ENCODE assay signal across 24 cellular contexts in the genomic region with DNA sequence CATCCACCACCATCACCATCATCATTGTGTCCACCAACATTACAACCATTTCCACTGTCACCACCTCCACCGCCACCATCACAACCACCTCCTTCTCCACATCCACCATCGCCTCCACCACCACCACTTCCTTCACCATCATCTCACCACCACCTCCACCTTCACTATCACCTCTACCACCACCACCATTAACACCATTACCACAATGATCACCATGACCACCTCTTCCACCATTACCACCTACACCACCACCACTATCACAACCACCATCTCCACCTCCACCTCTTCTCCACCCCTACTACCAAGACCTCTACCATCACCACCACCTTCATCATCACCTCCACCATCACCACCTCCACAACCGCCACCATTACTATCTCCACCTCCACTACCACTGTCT. TPM values are rescaled to one million over a fixed set of nuclear protein-coding genes. Genes with fewer than 3 reads are reported as not detected.
DNase-seq lines count a peak whose midpoint lies in the region; ATAC-seq, FAIRE-seq and TF ChIP-seq lines count a peak whose summit lies in the region.
"Had no signal": no experiment of that assay in that cellular context is flagged by ENCODE, and none has a peak within 500 bp of the region (broad histone marks: within the 10 kb centered on the region; RNA-seq: fewer than 3 reads in every experiment).

No MANE protein-coding gene starts in this region.

- H3K14ac ChIP-seq in H1 (ENCODE audit: insufficient read length) (no peak overlapping the region), trophoblast cell (ENCODE audit: low read length) (peak overlapping the region; percentile 29)

- no peak for ATAC-seq in activated CD8-positive, alpha-beta memory T cell treated with anti-CD3 and anti-CD28 coated beads, Interleukin-2, amount 10 ng/mL, durations not matched to agents 7 days and 5 days
- ATAC-seq in GM19452 (IDR thresholded peaks at IDR 0.05; ENCODE audit: unreplicated experiment) = no peak
- no peak for ATAC-seq in HG03097 (IDR thresholded peaks at IDR 0.05; ENCODE audit: low FRiP score, unreplicated experiment)
- ATAC-seq: activated T-cell treated with anti-CD3 and anti-CD28 coated beads, Interleukin-2, amount 50 U/mL, for 4 hours had no signal

- H3K4me2 ChIP-seq in H1 (ENCODE audit: insufficient read depth in 1 of 2, low read depth in 2 of 2, low read length in 2 of 2) (no peak overlapping the region), trophoblast cell (ENCODE audit: low read length) (no peak overlapping the region)

- H3K23ac ChIP-seq in H1 (ENCODE audit: insufficient read length) (no peak overlapping the region), trophoblast cell (ENCODE audit: low read length) (no peak overlapping the region)

- no peaks in the 10 kb centered on the region for H3K27me3 ChIP-seq in H1 (replicated peaks in 1 of 4; ENCODE audit: control insufficient read depth in 3 of 4, extremely low read depth in 1 of 4, insufficient read depth in 3 of 4, low read length in 3 of 4)
- no peaks in the 10 kb centered on the region for H3K27me3 ChIP-seq in trophoblast cell (ENCODE audit: insufficient read depth, low read length)
- H3K27me3 ChIP-seq: BE2C, sigmoid colon had no signal

- peak overlapping the region; percentile 12 for H3K4me3 Mint-ChIP-seq in activated CD8-positive, alpha-beta memory T cell treated with anti-CD3 and anti-CD28 coated beads, Interleukin-2, amount 10 ng/mL, durations not matched to agents 7 days and 5 days
- H3K4me3 Mint-ChIP-seq in activated T-helper 1 cell treated with anti-CD3 and anti-CD28 coated beads, Interleukin-12 subunit alpha, Interleukin-12 subunit beta, Interleukin-2, Interleukin-4 antibody, amounts not matched to agents 30 ng/mL and 10 ng/mL and 1 ng/mL, durations not matched to agents 14 hours and 24 hours and 36 hours = no peak overlapping the region
- H3K4me3 Mint-ChIP-seq: activated T-cell treated with anti-CD3 and anti-CD28 coated beads, Interleukin-2, amount 50 U/mL, for 4 hours had no signal

- H2AFZ ChIP-seq in H1 (ENCODE audit: low read length) (no peak overlapping the region), trophoblast cell (ENCODE audit: insufficient read depth, low read length, poor library complexity) (peak overlapping the region; percentile 1)

- H4K8ac ChIP-seq in H1 (ENCODE audit: extremely low read depth, insufficient read depth, low read length) (no peak overlapping the region), trophoblast cell (ENCODE audit: low read depth, low read length) (peak overlapping the region; percentile 18)

- H3K56ac ChIP-seq in H1 (replicated peaks; ENCODE audit: insufficient read length, low read depth, low read length) = peak overlapping the region; percentile 32

- intact Hi-C loops in activated T-helper 1 cell treated with anti-CD3 and anti-CD28 coated beads, Interleukin-12 subunit alpha, Interleukin-12 subunit beta, Interleukin-2, Interleukin-4 antibody, amounts not matched to agents 30 ng/mL and 10 ng/mL and 1 ng/mL, durations not matched to agents 14 hours and 24 hours and 36 hours (cut with micrococcal nuclease) = no loop called here

- peak overlapping the region; percentile 15 for H4K91ac ChIP-seq in H1 (replicated peaks; ENCODE audit: insufficient read length, low read length)
- peak overlapping the region; percentile 82 for H4K91ac ChIP-seq in trophoblast cell (ENCODE audit: low read depth, low read length)

- H3K9me3 ChIP-seq in H1 (ENCODE audit: insufficient read depth in 2 of 2, low read depth in 1 of 2, low read length in 1 of 2) = peaks cover 0 to 3% of the 10 kb centered on the region in 2 experiments; a peak in 1 of 4 replicates
- H3K9me3 ChIP-seq in trophoblast cell (ENCODE audit: insufficient read depth, low read depth, low read length) = peaks cover 6% of the 10 kb centered on the region
- H3K9me3 ChIP-seq: BE2C, sigmoid colon had no signal

- H3K18ac ChIP-seq in H1 (ENCODE audit: extremely low read depth, low read length) = no peak overlapping the region
- peak overlapping the region; percentile 51 for H3K18ac ChIP-seq in trophoblast cell (ENCODE audit: low read length)

- peak overlapping the region; percentile 32; the same call in 1 of the 2 replicates for H2BK20ac ChIP-seq in H1 (ENCODE audit: low read length)

- CTCF ChIA-PET in activated CD8-positive, alpha-beta memory T cell treated with anti-CD3 and anti-CD28 coated beads, Interleukin-2, amount 10 ng/mL, durations not matched to agents 7 days and 5 days (lab: Charles Lee) = no interaction called here
- CTCF ChIA-PET in H1 (lab: Charles Lee; ENCODE audit: partially characterized antibody) = interaction anchor here (0.6 to 24.3 kb wide), 4 partner anchors 9 to 85 kb away, joined by 3 to 523 read pairs (median 4); no protein-coding TSS in a partner anchor

- no peak for DNase-seq in activated CD8-positive, alpha-beta memory T cell treated with anti-CD3 and anti-CD28 coated beads, Interleukin-2, amount 10 ng/mL, durations not matched to agents 7 days and 5 days
- DNase-seq in activated CD8-positive, alpha-beta memory T cell treated with anti-CD3 and anti-CD28 coated beads for 24 hours = no peak
- DNase-seq in activated T-helper 1 cell treated with anti-CD3 and anti-CD28 coated beads, Interleukin-12 subunit alpha, Interleukin-12 subunit beta, Interleukin-2, Interleukin-4 antibody, amounts not matched to agents 30 ng/mL and 10 ng/mL and 1 ng/mL, durations not matched to agents 14 hours and 24 hours and 36 hours (ENCODE audit: low spot score) = no peak
- DNase-seq in H1 (ENCODE audit: low read depth in 1 of 2, low spot score in 2 of 2) (no peak), trophoblast cell (no peak), NCI-H446 treated with DMSO at 0.1 percent for 48 hours (lab: John Stamatoyannopoulos, UW) (no peak)
- DNase-seq: activated CD4-positive, alpha-beta T cell treated with anti-CD3 and anti-CD28 coated beads, Interleukin-2, amount 50 U/mL, for 48 hours; activated T-cell treated with anti-CD3 and anti-CD28 coated beads, Interleukin-2, amount 50 U/mL, for 4 hours; BE2C; cortex of kidney; NCI-H2171 treated with DMSO at 0.1 percent for 48 hours; NCI-H526; sigmoid colon; stimulated activated CD4-positive, alpha-beta T cell treated with anti-CD3 and anti-CD28 coated beads, Interleukin-15, amount 100 ng/mL, for 24 hours; stimulated activated CD8-positive, alpha-beta memory T cell treated with anti-CD3 and anti-CD28 coated beads, Interleukin-4, amount 100 ng/mL, for 48 hours had no signal

- H2BK15ac ChIP-seq in H1 (ENCODE audit: low read length) = no peak overlapping the region

- peak overlapping the region; percentile 74 for H3K27ac Mint-ChIP-seq in activated CD8-positive, alpha-beta memory T cell treated with anti-CD3 and anti-CD28 coated beads, Interleukin-2, amount 10 ng/mL, durations not matched to agents 7 days and 5 days
- peak overlapping the region; percentile 47 for H3K27ac Mint-ChIP-seq in activated T-helper 1 cell treated with anti-CD3 and anti-CD28 coated beads, Interleukin-12 subunit alpha, Interleukin-12 subunit beta, Interleukin-2, Interleukin-4 antibody, amounts not matched to agents 30 ng/mL and 10 ng/mL and 1 ng/mL, durations not matched to agents 14 hours and 24 hours and 36 hours

- H3K4me3 ChIP-seq in H1 (ENCODE audit: extremely low read depth in 1 of 4, insufficient read depth in 2 of 4, low read depth in 3 of 4, low read length in 4 of 4) = no peak overlapping the region
- peak overlapping the region; percentile 18 for H3K4me3 ChIP-seq in trophoblast cell (ENCODE audit: low read depth, low read length)
- H3K4me3 ChIP-seq: sigmoid colon had no signal

- TF ChIP-seq POLR2A in H1 (IDR thresholded peaks at IDR 0.05; ENCODE audit: control extremely low read depth in 1 of 2, low read depth in 2 of 2, low read length in 2 of 2) = no peak

- H2AK5ac ChIP-seq in H1 (ENCODE audit: low read depth, low read length) (0 out of 2 replicates have a peak overlapping the region, but pooled peaks have one; percentile 94), trophoblast cell (ENCODE audit: low read length) (peak overlapping the region; percentile 21)

- peaks cover 3% of the 10 kb centered on the region for H3K27me3 Mint-ChIP-seq in activated CD8-positive, alpha-beta memory T cell treated with anti-CD3 and anti-CD28 coated beads, Interleukin-2, amount 10 ng/mL, durations not matched to agents 7 days and 5 days
- H3K27me3 Mint-ChIP-seq in activated T-helper 1 cell treated with anti-CD3 and anti-CD28 coated beads, Interleukin-12 subunit alpha, Interleukin-12 subunit beta, Interleukin-2, Interleukin-4 antibody, amounts not matched to agents 30 ng/mL and 10 ng/mL and 1 ng/mL, durations not matched to agents 14 hours and 24 hours and 36 hours (ENCODE audit: insufficient read depth) = peaks cover 5% of the 10 kb centered on the region

- H2BK120ac ChIP-seq in H1 (replicated peaks; ENCODE audit: low read depth, low read length) (no peak overlapping the region), trophoblast cell (ENCODE audit: insufficient read depth, low read length, poor library complexity) (peak overlapping the region; percentile 31)

- H4K5ac ChIP-seq in H1 (ENCODE audit: insufficient read length, low read depth, low read length) = no peak overlapping the region

- no peak overlapping the region for H4K12ac ChIP-seq in trophoblast cell (ENCODE audit: low read depth, low read length)

- no peak for FAIRE-seq in H1 (lab: Jason Lieb, UNC)
- FAIRE-seq: bronchial epithelial cell, H54 had no signal

- no peaks in the 10 kb centered on the region for H3K79me1 ChIP-seq in H1 (ENCODE audit: low read depth, low read length)
- H3K79me1 ChIP-seq in trophoblast cell (ENCODE audit: low read length) = peaks cover 60% of the 10 kb centered on the region

- TF ChIP-seq CTCF in H1 (IDR thresholded peaks at IDR 0.05; ENCODE audit: control extremely low read depth in 1 of 3, insufficient read depth in 1 of 3, low read depth in 1 of 3, low read length in 3 of 3) = no peak

- no peak for TF ChIP-seq EP300 in H1 (IDR thresholded peaks at IDR 0.05; ENCODE audit: borderline replicate concordance in 1 of 2, low read depth in 2 of 2, low read length in 2 of 2)

- WGBS in H1 (ENCODE audit: extremely low coverage in 1 of 2, insufficient coverage in 1 of 2, insufficient read length in 1 of 2, insufficient replicate concordance in 2 of 2, low coverage in 1 of 2, low lambda C conversion rate in 2 of 2, missing lambda C conversion rate in 1 of 2), 2 experiments = 96% methylated on average over 3 of the region's 3 CpGs; no CpG with 5 or more reads in 1 of the 2 experiments
- no CpG with 5 or more reads among the region's 3 CpGs for WGBS in trophoblast cell (ENCODE audit: extremely low coverage, insufficient coverage, insufficient read length)

- H2BK5ac ChIP-seq in H1 (ENCODE audit: low read depth, low read length) (no peak overlapping the region), trophoblast cell (ENCODE audit: low read depth, low read length, poor library complexity) (peak overlapping the region; percentile 97)

- H3K9ac ChIP-seq in H1 (replicated peaks in 1 of 4; ENCODE audit: extremely low read depth in 1 of 4, low read depth in 3 of 4, low read length in 3 of 4) (no peak overlapping the region), trophoblast cell (ENCODE audit: low read length) (no peak overlapping the region)

- H3K4me1 ChIP-seq in H1 (replicated peaks in 1 of 4; ENCODE audit: control insufficient read depth in 3 of 4, insufficient read depth in 4 of 4, low read length in 3 of 4) (no peaks in the 10 kb centered on the region), trophoblast cell (ENCODE audit: control insufficient read depth in 1 of 2, insufficient read depth in 2 of 2, low read length in 2 of 2) (peaks cover 34 to 42% of the 10 kb centered on the region in 2 experiments)
- H3K4me1 ChIP-seq: sigmoid colon had no signal

- H3K23me2 ChIP-seq in H1 (ENCODE audit: low read depth, low read length) = peaks cover 14% of the 10 kb centered on the region; the same call in 1 of the 2 replicates

- POLR2A ChIA-PET in H1 (lab: Charles Lee; ENCODE audit: partially characterized antibody) = no interaction called here

- peaks cover 12% of the 10 kb centered on the region for H3K9me3 Mint-ChIP-seq in activated CD8-positive, alpha-beta memory T cell treated with anti-CD3 and anti-CD28 coated beads, Interleukin-2, amount 10 ng/mL, durations not matched to agents 7 days and 5 days (ENCODE audit: low read depth)
- peaks cover 15% of the 10 kb centered on the region for H3K9me3 Mint-ChIP-seq in activated T-helper 1 cell treated with anti-CD3 and anti-CD28 coated beads, Interleukin-12 subunit alpha, Interleukin-12 subunit beta, Interleukin-2, Interleukin-4 antibody, amounts not matched to agents 30 ng/mL and 10 ng/mL and 1 ng/mL, durations not matched to agents 14 hours and 24 hours and 36 hours

- H2BK12ac ChIP-seq in H1 (ENCODE audit: low read depth, low read length) = 0 out of 2 replicates have a peak overlapping the region, but pooled peaks have one; percentile 27
- peak overlapping the region; percentile 38 for H2BK12ac ChIP-seq in trophoblast cell (ENCODE audit: low read length)

- H3K4ac ChIP-seq in H1 (replicated peaks; ENCODE audit: insufficient read length, low read depth, low read length) (no peak overlapping the region), trophoblast cell (ENCODE audit: low read depth, low read length) (peak overlapping the region; percentile 12)

- H3K36me3 Mint-ChIP-seq in activated CD8-positive, alpha-beta memory T cell treated with anti-CD3 and anti-CD28 coated beads, Interleukin-2, amount 10 ng/mL, durations not matched to agents 7 days and 5 days = peaks cover 3% of the 10 kb centered on the region
- H3K36me3 Mint-ChIP-seq in activated T-helper 1 cell treated with anti-CD3 and anti-CD28 coated beads, Interleukin-12 subunit alpha, Interleukin-12 subunit beta, Interleukin-2, Interleukin-4 antibody, amounts not matched to agents 30 ng/mL and 10 ng/mL and 1 ng/mL, durations not matched to agents 14 hours and 24 hours and 36 hours (ENCODE audit: low read depth) = peaks cover 9% of the 10 kb centered on the region

- H3K79me2 ChIP-seq in H1 (ENCODE audit: control insufficient read depth in 1 of 2, insufficient read depth in 2 of 2, low read length in 2 of 2) (no peaks in the 10 kb centered on the region), trophoblast cell (ENCODE audit: control insufficient read depth, insufficient read depth, low read length, poor library complexity) (peaks cover 19% of the 10 kb centered on the region)

- peaks cover 17% of the 10 kb centered on the region for H3K4me1 Mint-ChIP-seq in activated CD8-positive, alpha-beta memory T cell treated with anti-CD3 and anti-CD28 coated beads, Interleukin-2, amount 10 ng/mL, durations not matched to agents 7 days and 5 days
- peaks cover 30% of the 10 kb centered on the region for H3K4me1 Mint-ChIP-seq in activated T-helper 1 cell treated with anti-CD3 and anti-CD28 coated beads, Interleukin-12 subunit alpha, Interleukin-12 subunit beta, Interleukin-2, Interleukin-4 antibody, amounts not matched to agents 30 ng/mL and 10 ng/mL and 1 ng/mL, durations not matched to agents 14 hours and 24 hours and 36 hours (ENCODE audit: low read depth)

- H3K27ac ChIP-seq in H1 (ENCODE audit: low read depth, low read length) = no peak overlapping the region
- peak overlapping the region; percentile 57 for H3K27ac ChIP-seq in trophoblast cell (ENCODE audit: low read depth, low read length)
- H3K27ac ChIP-seq: sigmoid colon had no signal

- peaks cover 0 to 6% of the 10 kb centered on the region in 2 experiments for H4K20me1 ChIP-seq in H1 (replicated peaks in 1 of 2; ENCODE audit: control insufficient read depth in 1 of 2, insufficient read depth in 2 of 2, low read length in 2 of 2)

- TF ChIP-seq RAD21 in H1 (IDR thresholded peaks at IDR 0.05 in 1 of 2, conservative IDR thresholded peaks at IDR 0.05 in 1 of 2; ENCODE audit: low read depth in 2 of 2, low read length in 2 of 2) = no peak

- H3K36me3 ChIP-seq in H1 (ENCODE audit: control insufficient read depth in 2 of 4, insufficient read depth in 4 of 4, low read length in 3 of 4) (no peaks in the 10 kb centered on the region), trophoblast cell (ENCODE audit: control insufficient read depth in 1 of 2, insufficient read depth in 2 of 2, low read length in 2 of 2) (no peaks in the 10 kb centered on the region)
- H3K36me3 ChIP-seq: BE2C, sigmoid colon had no signal

RNA-seq across cellular contexts. Expression of a gene that starts 16.4 kb away (rescaled TPM):
- 10 to 100 TPM; 64.2 to 86.9 TPM for total RNA-seq in activated CD8-positive, alpha-beta memory T cell treated with anti-CD3 and anti-CD28 coated beads, Interleukin-2, amount 10 ng/mL, durations not matched to agents 7 days and 5 days
- total RNA-seq in activated T-helper 1 cell treated with anti-CD3 and anti-CD28 coated beads, Interleukin-12 subunit alpha, Interleukin-12 subunit beta, Interleukin-2, Interleukin-4 antibody, amounts not matched to agents 30 ng/mL and 10 ng/mL and 1 ng/mL, durations not matched to agents 14 hours and 24 hours and 36 hours = 73.8 and 74.9 TPM in 2 replicates
- total RNA-seq in H1 (2021; fragmentation: NEBNext Ultra II Directional; extraction: Animal tissue kit (Norgen Biotek cat#: 25700)) = 78.1 and 82.3 TPM in 2 replicates
- polyA plus RNA-seq in H1 (2011; rRNA removed) = 54.5 and 72.1 TPM in 2 replicates
- polyA plus RNA-seq in H1 (2011; cell fraction: cytosol; rRNA removed) = 78.1 TPM
- 62.2 TPM for polyA plus RNA-seq in H1 (2011; cell fraction: nucleus; rRNA removed)
- polyA plus RNA-seq in H1 (2012, experiment 1 of 2) = 90.4 to 92.7 TPM (median 91.1 TPM) in 4 replicates
- polyA plus RNA-seq in H1 (2012, experiment 2 of 2) = 48.9 TPM
- 70.5 TPM for polyA plus RNA-seq in H1 (2013, experiment 1 of 2)
- polyA plus RNA-seq in H1 (2013, experiment 2 of 2) = 70.7 TPM
- polyA minus RNA-seq in H1 (2011; rRNA and poly(A)+ RNA removed) = 43.8 and 59.1 TPM in 2 replicates
- 19.7 TPM for polyA minus RNA-seq in H1 (2011; cell fraction: cytosol; rRNA and poly(A)+ RNA removed)
- 42.0 TPM for polyA minus RNA-seq in H1 (2011; cell fraction: nucleus; rRNA and poly(A)+ RNA removed)
- polyA plus RNA-seq in trophoblast cell (2013) = 154 and 158 TPM in 2 replicates

RNA-seq across cellular contexts. Expression of a gene that starts 17.8 kb away (rescaled TPM):
- 10 to 100 TPM; 81.2 to 99.7 TPM for total RNA-seq in activated CD8-positive, alpha-beta memory T cell treated with anti-CD3 and anti-CD28 coated beads, Interleukin-2, amount 10 ng/mL, durations not matched to agents 7 days and 5 days
- 83.3 and 96.4 TPM in 2 replicates for total RNA-seq in activated T-helper 1 cell treated with anti-CD3 and anti-CD28 coated beads, Interleukin-12 subunit alpha, Interleukin-12 subunit beta, Interleukin-2, Interleukin-4 antibody, amounts not matched to agents 30 ng/mL and 10 ng/mL and 1 ng/mL, durations not matched to agents 14 hours and 24 hours and 36 hours
- total RNA-seq in H1 (2021; fragmentation: NEBNext Ultra II Directional; extraction: Animal tissue kit (Norgen Biotek cat#: 25700)) = 89.6 and 103 TPM in 2 replicates
- polyA plus RNA-seq in H1 (2011; rRNA removed) = 16.0 and 21.4 TPM in 2 replicates
- polyA plus RNA-seq in H1 (2011; cell fraction: cytosol; rRNA removed) = 38.1 TPM
- 57.9 TPM for polyA plus RNA-seq in H1 (2011; cell fraction: nucleus; rRNA removed)
- polyA plus RNA-seq in H1 (2012, experiment 1 of 2) = 66.9 to 81.1 TPM (median 74.1 TPM) in 4 replicates
- 10.3 TPM for polyA plus RNA-seq in H1 (2012, experiment 2 of 2)
- polyA plus RNA-seq in H1 (2013, experiment 1 of 2) = 46.8 TPM
- 41.7 TPM for polyA plus RNA-seq in H1 (2013, experiment 2 of 2)
- polyA minus RNA-seq in H1 (2011; rRNA and poly(A)+ RNA removed) = 53.9 and 54.8 TPM in 2 replicates
- 43.7 TPM for polyA minus RNA-seq in H1 (2011; cell fraction: cytosol; rRNA and poly(A)+ RNA removed)
- 142 TPM for polyA minus RNA-seq in H1 (2011; cell fraction: nucleus; rRNA and poly(A)+ RNA removed)
- polyA plus RNA-seq in trophoblast cell (2013) = 32.5 and 34.0 TPM in 2 replicates

RNA-seq across cellular contexts. Expression of a gene that starts 19.1 kb away (rescaled TPM):
- under 1 TPM; 0.16 to 0.20 TPM for total RNA-seq in activated CD8-positive, alpha-beta memory T cell treated with anti-CD3 and anti-CD28 coated beads, Interleukin-2, amount 10 ng/mL, durations not matched to agents 7 days and 5 days
- 0.12 TPM in 1 of 2 replicates, not detected in the other for total RNA-seq in activated T-helper 1 cell treated with anti-CD3 and anti-CD28 coated beads, Interleukin-12 subunit alpha, Interleukin-12 subunit beta, Interleukin-2, Interleukin-4 antibody, amounts not matched to agents 30 ng/mL and 10 ng/mL and 1 ng/mL, durations not matched to agents 14 hours and 24 hours and 36 hours
- total RNA-seq in H1 (2021; fragmentation: NEBNext Ultra II Directional; extraction: Animal tissue kit (Norgen Biotek cat#: 25700)) = 0.48 and 0.61 TPM in 2 replicates
- polyA plus RNA-seq in H1 (2011; rRNA removed) = 0.35 TPM in 2 replicates
- 0.41 TPM for polyA plus RNA-seq in H1 (2011; cell fraction: cytosol; rRNA removed)
- 0.27 TPM for polyA plus RNA-seq in H1 (2011; cell fraction: nucleus; rRNA removed)
- 0.16 to 0.42 TPM (median 0.24 TPM) in 4 replicates for polyA plus RNA-seq in H1 (2012, experiment 1 of 2)
- polyA plus RNA-seq in H1 (2012, experiment 2 of 2) = 0.26 TPM
- 0.55 TPM for polyA plus RNA-seq in H1 (2013, experiment 1 of 2)
- 0.68 TPM for polyA plus RNA-seq in H1 (2013, experiment 2 of 2)
- not detected in 2 replicates for polyA minus RNA-seq in H1 (2011; rRNA and poly(A)+ RNA removed)
- polyA minus RNA-seq in H1 (2011; cell fraction: cytosol; rRNA and poly(A)+ RNA removed) = not detected
- not detected for polyA minus RNA-seq in H1 (2011; cell fraction: nucleus; rRNA and poly(A)+ RNA removed)
- 16.8 and 19.9 TPM in 2 replicates for polyA plus RNA-seq in trophoblast cell (2013)
- total RNA-seq: A673, HT-29, kidney epithelial cell, lung microvascular endothelial cell, SK-MEL-5 had no signal

RNA-seq across cellular contexts. Expression of a gene that starts 54.9 kb away (rescaled TPM):
- total RNA-seq in activated CD8-positive, alpha-beta memory T cell treated with anti-CD3 and anti-CD28 coated beads, Interleukin-2, amount 10 ng/mL, durations not matched to agents 7 days and 5 days = 100 to 1,000 TPM; 148 to 184 TPM
- 51.9 and 53.5 TPM in 2 replicates for total RNA-seq in activated T-helper 1 cell treated with anti-CD3 and anti-CD28 coated beads, Interleukin-12 subunit alpha, Interleukin-12 subunit beta, Interleukin-2, Interleukin-4 antibody, amounts not matched to agents 30 ng/mL and 10 ng/mL and 1 ng/mL, durations not matched to agents 14 hours and 24 hours and 36 hours
- total RNA-seq in H1 (2021; fragmentation: NEBNext Ultra II Directional; extraction: Animal tissue kit (Norgen Biotek cat#: 25700)) = 0.13 TPM in 1 of 2 replicates, not detected in the other
- polyA plus RNA-seq in H1 (2011; rRNA removed) = 0.18 and 0.19 TPM in 2 replicates
- polyA plus RNA-seq in H1 (2011; cell fraction: cytosol; rRNA removed) = 0.09 TPM
- polyA plus RNA-seq in H1 (2011; cell fraction: nucleus; rRNA removed) = 0.09 TPM
- polyA plus RNA-seq in H1 (2012, experiment 1 of 2) = 0.09 TPM in 1 of 4 replicates, not detected in the others
- polyA plus RNA-seq in H1 (2012, experiment 2 of 2) = not detected
- 0.08 TPM for polyA plus RNA-seq in H1 (2013, experiment 1 of 2)
- 0.06 TPM for polyA plus RNA-seq in H1 (2013, experiment 2 of 2)
- polyA minus RNA-seq in H1 (2011; rRNA and poly(A)+ RNA removed) = 0.10 TPM in 1 of 2 replicates, not detected in the other
- polyA minus RNA-seq in H1 (2011; cell fraction: cytosol; rRNA and poly(A)+ RNA removed) = not detected
- polyA minus RNA-seq in H1 (2011; cell fraction: nucleus; rRNA and poly(A)+ RNA removed) = not detected
- polyA plus RNA-seq in trophoblast cell (2013) = 3.6 and 3.7 TPM in 2 replicates
- total RNA-seq: HT-29 had no signal
